In the genomic region with DNA sequence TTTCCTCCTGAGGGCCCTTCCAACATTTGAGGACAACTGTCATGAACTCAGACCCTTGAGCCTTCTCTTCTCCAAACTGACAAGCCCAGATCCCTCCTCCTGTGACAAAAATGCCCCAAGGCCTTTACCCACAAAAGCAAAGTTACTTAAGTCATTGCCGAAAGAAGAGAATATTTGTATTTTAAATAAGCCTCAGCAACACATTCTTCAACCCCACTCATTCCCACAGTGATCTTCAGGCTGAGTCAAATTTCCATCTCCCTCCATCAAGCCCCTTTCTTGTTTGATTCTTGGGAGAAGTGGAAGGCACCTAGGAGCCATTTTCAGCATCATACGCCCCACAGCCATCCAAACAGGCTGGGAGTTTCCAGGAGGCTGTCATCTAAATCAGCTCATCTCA, we compare ENCODE assay signal across 20 cellular contexts.
DNase-seq lines count a peak whose midpoint lies in the region; ATAC-seq and TF ChIP-seq lines count a peak whose summit lies in the region.
"Had no signal": no experiment of that assay in that cellular context is flagged by ENCODE, and none has a peak within 500 bp of the region (broad histone marks: within the 10 kb centered on the region; RNA-seq: fewer than 3 reads in every experiment).

No MANE protein-coding gene starts in this region.

- DNase-seq in colonic mucosa (peak; percentile 5), endodermal cell (peak; percentile 6), islet precursor cell (peak; percentile 13), osteocyte (ENCODE audit: extremely low spot score, unreplicated experiment) (peak; percentile 40), COLO668 (lab: John Stamatoyannopoulos, UW; ENCODE audit: unreplicated experiment) (no peak)
- DNase-seq in activated naive CD4-positive, alpha-beta T cell treated with anti-CD3 and anti-CD28 coated beads, Interleukin-2, amount 50 U/mL, for 72 hours (ENCODE audit: low spot score in 2 of 2), result no peak
- no peak for DNase-seq in stimulated activated CD8-positive, alpha-beta memory T cell treated with anti-CD3 and anti-CD28 coated beads, Interleukin-4, amount 100 ng/mL, for 48 hours
- DNase-seq: 8988T; ACHN; BE2C; C1 segment of cervical spinal cord; Caco-2; Calu3; CD4-positive, alpha-beta memory T cell; CD4-positive, CD25-positive, alpha-beta regulatory T cell; CD8-positive, alpha-beta memory T cell; GF-D8 had no signal

- H3K9ac ChIP-seq in colonic mucosa (ENCODE audit: low read depth in 2 of 2, low read length in 2 of 2) (no peak overlapping the region), endodermal cell (ENCODE audit: extremely low read depth, low read length, poor library complexity, severe bottlenecking) (no peak overlapping the region)
- H3K9ac ChIP-seq: BLaER1 had no signal

- ATAC-seq in HG02798 (IDR thresholded peaks at IDR 0.05; ENCODE audit: poor library complexity, unreplicated experiment), result no peak
- ATAC-seq in activated naive CD4-positive, alpha-beta T cell treated with anti-CD3 and anti-CD28 coated beads, Interleukin-2, amount 50 U/mL, for 72 hours, result no peak

- H3K27ac Mint-ChIP-seq in endodermal cell (no peak overlapping the region), osteocyte (ENCODE audit: unreplicated experiment) (no peak overlapping the region)
- H3K27ac Mint-ChIP-seq in activated naive CD4-positive, alpha-beta T cell treated with anti-CD3 and anti-CD28 coated beads, Interleukin-2, amount 50 U/mL, for 72 hours, result no peak overlapping the region
- H3K27ac Mint-ChIP-seq: CD4-positive, alpha-beta memory T cell; CD8-positive, alpha-beta memory T cell had no signal

- H3K4me1 Mint-ChIP-seq in endodermal cell (no peaks in the 10 kb centered on the region), osteocyte (ENCODE audit: unreplicated experiment) (peaks cover 5% of the 10 kb centered on the region)
- H3K4me1 Mint-ChIP-seq: CD14-positive monocyte; CD4-positive, alpha-beta memory T cell; CD4-positive, CD25-positive, alpha-beta regulatory T cell; CD8-positive, alpha-beta memory T cell had no signal

- no peak overlapping the region for H3K4me3 Mint-ChIP-seq in endodermal cell
- H3K4me3 Mint-ChIP-seq in osteocyte (ENCODE audit: unreplicated experiment), result no peak overlapping the region
- H3K4me3 Mint-ChIP-seq: CD14-positive monocyte; CD4-positive, alpha-beta memory T cell; CD4-positive, CD25-positive, alpha-beta regulatory T cell had no signal

- H3K27ac ChIP-seq in colonic mucosa, result no peak overlapping the region
- no peak overlapping the region for H3K27ac ChIP-seq in endodermal cell (ENCODE audit: low read depth, low read length)
- H3K27ac ChIP-seq: BLaER1 had no signal

- H3K36me3 Mint-ChIP-seq in endodermal cell (ENCODE audit: low read depth) (no peaks in the 10 kb centered on the region), osteocyte (ENCODE audit: unreplicated experiment) (no peaks in the 10 kb centered on the region)
- H3K36me3 Mint-ChIP-seq in activated naive CD4-positive, alpha-beta T cell treated with anti-CD3 and anti-CD28 coated beads, Interleukin-2, amount 50 U/mL, for 72 hours, result no peaks in the 10 kb centered on the region
- H3K36me3 Mint-ChIP-seq: CD14-positive monocyte; CD4-positive, alpha-beta memory T cell; CD4-positive, CD25-positive, alpha-beta regulatory T cell; CD8-positive, alpha-beta memory T cell had no signal

- H3K9me3 ChIP-seq in colonic mucosa, result no peaks in the 10 kb centered on the region
- H3K9me3 ChIP-seq in endodermal cell (ENCODE audit: control insufficient read depth, low read length), result no peaks in the 10 kb centered on the region
- H3K9me3 ChIP-seq: BE2C, BLaER1, Caco-2 had no signal

- no peak overlapping the region for H3K4me3 ChIP-seq in colonic mucosa
- no peak overlapping the region for H3K4me3 ChIP-seq in endodermal cell (ENCODE audit: low read length)
- H3K4me3 ChIP-seq: BLaER1 had no signal

- H3K27me3 Mint-ChIP-seq in endodermal cell (ENCODE audit: insufficient read depth), result peaks cover 7% of the 10 kb centered on the region
- peaks cover 59% of the 10 kb centered on the region for H3K27me3 Mint-ChIP-seq in osteocyte (ENCODE audit: unreplicated experiment)
- H3K27me3 Mint-ChIP-seq: CD4-positive, CD25-positive, alpha-beta regulatory T cell had no signal

- H3K27me3 ChIP-seq in colonic mucosa (no peaks in the 10 kb centered on the region), endodermal cell (ENCODE audit: control insufficient read depth, insufficient read depth, low read length, poor library complexity, severe bottlenecking) (no peaks in the 10 kb centered on the region)
- H3K27me3 ChIP-seq: BLaER1 had no signal

- 96 to 100% methylated on average over 1 to 2 of the region's 2 CpGs for WGBS in endodermal cell (ENCODE audit: insufficient coverage in 1 of 2, insufficient read length in 1 of 2), 2 experiments

- H3K36me3 ChIP-seq in colonic mucosa (no peaks in the 10 kb centered on the region), endodermal cell (ENCODE audit: control insufficient read depth, insufficient read depth, low read length) (no peaks in the 10 kb centered on the region)
- H3K36me3 ChIP-seq: BE2C, BLaER1 had no signal

- no peaks in the 10 kb centered on the region for H3K4me1 ChIP-seq in colonic mucosa
- H3K4me1 ChIP-seq in endodermal cell (ENCODE audit: control insufficient read depth, insufficient read depth, low read length), result no peaks in the 10 kb centered on the region
- H3K4me1 ChIP-seq: BE2C, BLaER1, Caco-2 had no signal

- TF ChIP-seq CTCF in colonic mucosa (IDR thresholded peaks at IDR 0.05), result no peak
- no peak for TF ChIP-seq CTCF in endodermal cell (conservative IDR thresholded peaks at IDR 0.05)
- TF ChIP-seq CTCF in osteocyte (IDR thresholded peaks at IDR 0.05), result no peak

- H3K9me3 Mint-ChIP-seq in endodermal cell, result no peaks in the 10 kb centered on the region
- H3K9me3 Mint-ChIP-seq in osteocyte (ENCODE audit: unreplicated experiment), result no peaks in the 10 kb centered on the region
- no peaks in the 10 kb centered on the region for H3K9me3 Mint-ChIP-seq in activated naive CD4-positive, alpha-beta T cell treated with anti-CD3 and anti-CD28 coated beads, Interleukin-2, amount 50 U/mL, for 72 hours
- H3K9me3 Mint-ChIP-seq: CD14-positive monocyte had no signal

- intact Hi-C loops in colonic mucosa (cut with DNase I), result no loop called here

Comparison
In these comparisons a context has a peak if more than half of its experiments do, and no peak if none do; other contexts are left out.
1. DNase-seq: peak in colonic mucosa (single experiment), endodermal cell (single experiment), islet precursor cell (single experiment) and osteocyte (single experiment); none in COLO668 (single experiment), activated naive CD4-positive, alpha-beta T cell treated with anti-CD3 and anti-CD28 coated beads, Interleukin-2, amount 50 U/mL, for 72 hours (0 of 2) and stimulated activated CD8-positive, alpha-beta memory T cell treated with anti-CD3 and anti-CD28 coated beads, Interleukin-4, amount 100 ng/mL, for 48 hours (single experiment).